ENCODE assay signal across 10 cellular contexts in genomic region chr17:71423871-71424546, GRCh38.
DNase-seq lines count a peak whose midpoint lies in the region; ATAC-seq, FAIRE-seq and TF ChIP-seq lines count a peak whose summit lies in the region.
"Had no signal": no experiment of that assay in that cellular context is flagged by ENCODE, and none has a peak within 500 bp of the region (broad histone marks: within the 10 kb centered on the region; RNA-seq: fewer than 3 reads in every experiment).

No MANE protein-coding gene starts in this region.

- no peak overlapping the region for H3K4me3 ChIP-seq in GM12878
- no peak overlapping the region for H3K4me3 ChIP-seq in smooth muscle cell
- H3K4me3 ChIP-seq in CD8-positive, alpha-beta T cell (ENCODE audit: low read depth, low read length), result no peak overlapping the region

- H3K9ac ChIP-seq in GM12878 (ENCODE audit: control insufficient read depth, insufficient read depth, low read length) (no peak overlapping the region), smooth muscle cell (ENCODE audit: low read depth) (no peak overlapping the region)

- no peak overlapping the region for H3K4me3 Mint-ChIP-seq in CD8-positive, alpha-beta T cell
- H3K4me3 Mint-ChIP-seq: nephron had no signal

- CTCF ChIA-PET in GM12878 (lab: Yijun Ruan, JAX), result no interaction called here
- CTCF ChIA-PET in CD8-positive, alpha-beta T cell (lab: Charles Lee), result no interaction called here

- in situ Hi-C loops in GM12878 (cut with MboI), result no loop called here

- no peak for TF ChIP-seq POLR2A in GM12878 (IDR thresholded peaks at IDR 0.05; ENCODE audit: low read depth, low read length)

- SMC1A ChIA-PET in GM12878 (lab: Charles Lee; ENCODE audit: uncharacterized antibody, unreplicated experiment), result no interaction called here

- no peak overlapping the region for H3K27ac Mint-ChIP-seq in CD8-positive, alpha-beta T cell
- H3K27ac Mint-ChIP-seq: nephron had no signal

- ATAC-seq in GM12878, result 0 out of 3 replicates have a peak, but pooled peaks have one; percentile 31
- ATAC-seq in CD8-positive, alpha-beta T cell, result no peak

- H3K4me2 ChIP-seq in GM12878 (ENCODE audit: control insufficient read depth, insufficient read depth), result no peak overlapping the region
- peak overlapping the region; percentile 27 for H3K4me2 ChIP-seq in smooth muscle cell

- TF ChIP-seq RAD21 in GM12878 (IDR thresholded peaks at IDR 0.05; ENCODE audit: insufficient read depth, low read depth, low read length), result no peak

- H3F3A ChIP-seq in smooth muscle cell (ENCODE audit: low read depth), result no peaks in the 10 kb centered on the region

- H3K79me2 ChIP-seq in GM12878 (ENCODE audit: control insufficient read depth, insufficient read depth, low read length) (no peaks in the 10 kb centered on the region), smooth muscle cell (ENCODE audit: low read depth) (no peaks in the 10 kb centered on the region)

- no peaks in the 10 kb centered on the region for H3K4me1 Mint-ChIP-seq in CD8-positive, alpha-beta T cell (ENCODE audit: low read depth)
- H3K4me1 Mint-ChIP-seq: nephron had no signal

- no peak for FAIRE-seq in GM12878 (lab: Jason Lieb, UNC)
- FAIRE-seq: endometrium had no signal

- H3K27me3 ChIP-seq in GM12878 (replicated peaks in 1 of 2; ENCODE audit: control insufficient read depth in 2 of 2, insufficient read depth in 2 of 2, low read length in 1 of 2), result no peaks in the 10 kb centered on the region
- no peaks in the 10 kb centered on the region for H3K27me3 ChIP-seq in smooth muscle cell (ENCODE audit: low read depth)
- H3K27me3 ChIP-seq in CD8-positive, alpha-beta T cell (ENCODE audit: insufficient read depth, low read length), result no peaks in the 10 kb centered on the region

- H3K36me3 ChIP-seq in GM12878 (ENCODE audit: control insufficient read depth in 2 of 2, insufficient read depth in 2 of 2, low read length in 1 of 2) (no peaks in the 10 kb centered on the region), smooth muscle cell (ENCODE audit: low read depth) (no peaks in the 10 kb centered on the region)
- no peaks in the 10 kb centered on the region for H3K36me3 ChIP-seq in CD8-positive, alpha-beta T cell (ENCODE audit: insufficient read depth, low read length)

- DNase-seq in NCI-H748 treated with DMSO at 0.1 percent for 48 hours (lab: John Stamatoyannopoulos, UW), result peak; percentile 98
- DNase-seq in NCI-H748 (lab: John Stamatoyannopoulos, UW; ENCODE audit: unreplicated experiment), result no peak
- DNase-seq in NCI-H2196 (lab: John Stamatoyannopoulos, UW; ENCODE audit: unreplicated experiment), result peak; percentile 70
- DNase-seq in GM12878 (ENCODE audit: low read depth, low spot score), result no peak
- no peak for DNase-seq in smooth muscle cell (lab: John Stamatoyannopoulos, UW; ENCODE audit: unreplicated experiment)
- DNase-seq in dermis blood vessel endothelial cell, result no peak
- DNase-seq in DMS53 treated with DMSO at 0.1 percent for 48 hours (lab: John Stamatoyannopoulos, UW; ENCODE audit: unreplicated experiment), result no peak
- no peak for DNase-seq in CD8-positive, alpha-beta T cell

- H3K36me3 Mint-ChIP-seq in CD8-positive, alpha-beta T cell, result no peaks in the 10 kb centered on the region

- no peaks in the 10 kb centered on the region for H4K20me1 ChIP-seq in GM12878 (ENCODE audit: control insufficient read depth, insufficient read depth)
- H4K20me1 ChIP-seq in smooth muscle cell (ENCODE audit: low read depth), result no peaks in the 10 kb centered on the region

- BruUV-seq in GM12878 (replicated peaks; lab: Mats Ljungman, UMichigan), result no TSS peak

- TF ChIP-seq CTCF in GM12878 (IDR thresholded peaks at IDR 0.05 in 2 of 3, conservative IDR thresholded peaks at IDR 0.05 in 1 of 3; ENCODE audit: control insufficient read depth in 2 of 3, extremely low read depth in 1 of 3, insufficient read depth in 1 of 3, low read depth in 3 of 3, low read length in 3 of 3), result no peak
- no peak for TF ChIP-seq CTCF in smooth muscle cell (IDR thresholded peaks at IDR 0.05; ENCODE audit: borderline replicate concordance, insufficient read depth, poor library complexity, severe bottlenecking)
- no peak for TF ChIP-seq CTCF in CD8-positive, alpha-beta T cell (IDR thresholded peaks at IDR 0.05)

- no peak overlapping the region for H3K27ac ChIP-seq in GM12878 (ENCODE audit: control insufficient read depth, insufficient read depth)
- peak overlapping the region; percentile 46 for H3K27ac ChIP-seq in smooth muscle cell (ENCODE audit: low read depth)
- no peak overlapping the region for H3K27ac ChIP-seq in CD8-positive, alpha-beta T cell (ENCODE audit: low read depth, low read length)

- intact Hi-C loops in GM12878 (cut with micrococcal nuclease; ENCODE audit: unreplicated experiment), result no loop called here
- intact Hi-C loops in CD8-positive, alpha-beta T cell (cut with DNase I, micrococcal nuclease), result no loop called here

- WGBS in GM12878 (ENCODE audit: insufficient coverage, insufficient replicate concordance, low lambda C conversion rate, missing lambda C conversion rate), result 36% methylated on average over 5 of the region's 5 CpGs
- WGBS in smooth muscle cell (ENCODE audit: low lambda C conversion rate), result 42% methylated on average over 5 of the region's 5 CpGs

- H2AFZ ChIP-seq in GM12878 (ENCODE audit: control insufficient read depth, low read depth, low read length) (no peak overlapping the region), smooth muscle cell (ENCODE audit: low read depth) (no peak overlapping the region)

- H3K9me3 Mint-ChIP-seq in CD8-positive, alpha-beta T cell, result peaks cover 18% of the 10 kb centered on the region

- POLR2A ChIA-PET in GM12878 (lab: Charles Lee), result no interaction called here
- POLR2A ChIA-PET in CD8-positive, alpha-beta T cell (lab: Charles Lee), result no interaction called here

- no peaks in the 10 kb centered on the region for H3K4me1 ChIP-seq in GM12878 (ENCODE audit: control insufficient read depth, insufficient read depth, low read length)
- peaks cover 4% of the 10 kb centered on the region for H3K4me1 ChIP-seq in smooth muscle cell (ENCODE audit: low read depth)
- no peaks in the 10 kb centered on the region for H3K4me1 ChIP-seq in CD8-positive, alpha-beta T cell (ENCODE audit: insufficient read depth, low read length)

- RAD21 ChIA-PET in GM12878 (lab: Charles Lee; ENCODE audit: unreplicated experiment), result no interaction called here

- H3K27me3 Mint-ChIP-seq in CD8-positive, alpha-beta T cell (ENCODE audit: low read depth), result no peaks in the 10 kb centered on the region

- H3K9me3 ChIP-seq in GM12878 (replicated peaks; ENCODE audit: control insufficient read depth, insufficient read depth, low read length) (no peaks in the 10 kb centered on the region), smooth muscle cell (replicated peaks; ENCODE audit: low read depth) (no peaks in the 10 kb centered on the region)
- H3K9me3 ChIP-seq in CD8-positive, alpha-beta T cell (ENCODE audit: low read length), result no peaks in the 10 kb centered on the region

- TF ChIP-seq EP300 in GM12878 (IDR thresholded peaks at IDR 0.05; ENCODE audit: borderline replicate concordance in 1 of 2, control insufficient read depth in 1 of 2, low read depth in 2 of 2, low read length in 2 of 2), result no peak

TF ChIP-seq in GM12878, 131 proteins besides CTCF, POLR2A, EP300 and RAD21:
- peak; percentile 74 for TF ChIP-seq MEF2B (IDR thresholded peaks at IDR 0.05; ENCODE audit: partially characterized antibody, poor library complexity, severe bottlenecking)
- TF ChIP-seq SP1 (IDR thresholded peaks at IDR 0.05; ENCODE audit: low read depth, low read length), result no peak
- TF ChIP-seq SMAD1 (IDR thresholded peaks at IDR 0.05; ENCODE audit: low read depth, partially characterized antibody), result no peak
- no peak for TF ChIP-seq TAF1 (IDR thresholded peaks at IDR 0.05; ENCODE audit: borderline replicate concordance, low read depth, low read length)
- TF ChIP-seq ESRRA (IDR thresholded peaks at IDR 0.05; ENCODE audit: low read length), result no peak
- TF ChIP-seq IRF4 (IDR thresholded peaks at IDR 0.05; ENCODE audit: low read depth, low read length), result no peak
- TF ChIP-seq FOXM1 (IDR thresholded peaks at IDR 0.05; ENCODE audit: low read depth, low read length), result no peak
TF ChIP-seq in GM12878: peak in this region for 1.

Comparison
In these comparisons a context has a peak if more than half of its experiments do, and no peak if none do; other contexts are left out.
1. DNase-seq: peak in NCI-H748 treated with DMSO at 0.1 percent for 48 hours (single experiment) and NCI-H2196 (single experiment); none in NCI-H748 (single experiment), GM12878 (single experiment), smooth muscle cell (single experiment), dermis blood vessel endothelial cell (single experiment), DMS53 treated with DMSO at 0.1 percent for 48 hours (single experiment) and CD8-positive, alpha-beta T cell (0 of 7).